Comparison of ENCODE assay signal across 3 cellular contexts in the genomic region with DNA sequence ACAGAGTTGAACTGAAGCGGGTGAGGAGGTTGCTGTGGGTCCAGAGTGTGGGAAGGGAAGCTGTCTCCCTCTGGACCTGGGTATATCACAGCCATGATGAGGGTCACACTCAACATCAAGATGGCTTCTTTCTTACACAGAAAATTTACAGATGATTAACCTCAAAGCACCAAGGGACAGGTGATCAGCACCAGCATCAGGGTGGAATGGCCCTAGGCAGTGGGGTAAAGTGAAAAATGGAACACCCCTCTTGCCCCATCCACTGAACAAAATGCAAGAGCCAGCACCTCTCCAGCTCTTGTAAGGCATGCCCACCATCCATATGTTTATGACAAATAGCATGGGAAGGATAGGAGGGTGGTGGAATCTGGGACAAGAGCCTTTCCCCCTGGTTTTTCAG. TPM values are rescaled to one million over a fixed set of nuclear protein-coding genes. Genes with fewer than 3 reads are reported as not detected.
"Had no signal": no experiment of that assay in that cellular context is flagged by ENCODE, and none has a peak within 500 bp of the region (broad histone marks: within the 10 kb centered on the region; RNA-seq: fewer than 3 reads in every experiment).

No MANE protein-coding gene starts in this region.

- DNase-seq: GDM1, GF-D8 had no signal

- H3K4me3 ChIP-seq: GM12878 had no signal

RNA-seq across cellular contexts. Expression of a gene that starts 40.3 kb away (rescaled TPM):
- polyA plus RNA-seq: GM12878 had no signal
